Comparison of ENCODE assay signal across 28 cellular contexts in the genomic region with DNA sequence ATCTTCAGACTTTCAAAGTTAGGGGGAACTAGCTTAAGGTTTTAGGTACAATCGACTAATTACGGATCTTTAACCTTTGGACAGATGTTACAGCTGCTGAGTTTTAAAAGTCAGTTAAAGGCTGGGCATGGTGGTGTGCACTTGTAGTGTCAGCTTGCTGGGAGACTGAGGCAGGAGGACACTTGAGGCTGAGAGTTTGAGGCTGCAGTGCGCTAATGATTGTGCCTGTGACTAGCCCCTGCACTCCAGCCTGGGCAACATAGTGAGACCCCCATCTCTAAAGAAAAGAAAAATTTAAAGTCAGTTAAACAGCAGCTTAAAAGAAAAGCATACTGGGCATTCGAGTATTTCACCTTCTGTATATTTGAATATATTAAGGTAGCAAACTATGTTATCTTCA.
"Had no signal": no experiment of that assay in that cellular context is flagged by ENCODE, and none has a peak within 500 bp of the region (broad histone marks: within the 10 kb centered on the region; RNA-seq: fewer than 3 reads in every experiment).

No MANE protein-coding gene starts in this region.

- H3K27me3 Mint-ChIP-seq: natural killer cell treated with Interleukin-12 subunit alpha and Interleukin-12 subunit beta and Interleukin-15 and Interleukin-18, amount 100 ng/mL, for 72 hours; progenitor cell of endocrine pancreas; stimulated activated naive B cell treated with anti-CD40 and anti-IgM and Interleukin-4, amounts not matched to agents 10 μg/mL and 1 μg/mL and 100 μg/mL, for 72 hours; stimulated activated naive CD8-positive, alpha-beta T cell treated with anti-CD3 and anti-CD28 coated beads, Interleukin-15, Interleukin-2, amounts not matched to agents 100 ng/mL and 50 ng/mL, for 24 hours had no signal

- H3K4me3 ChIP-seq: ovary, psoas muscle, right lobe of liver, sigmoid colon, stomach, thoracic aorta, thyroid gland, tibial nerve, upper lobe of left lung, vagina had no signal

- H3K36me3 ChIP-seq: ovary, vagina had no signal

- H2AFZ ChIP-seq: parathyroid adenoma had no signal

- H3K9me3 ChIP-seq: ovary, psoas muscle, right lobe of liver, sigmoid colon, stomach, thoracic aorta, thyroid gland, tibial nerve, upper lobe of left lung, vagina had no signal

- H3K4me1 ChIP-seq: parathyroid adenoma, psoas muscle, right lobe of liver, stomach, tibial nerve, upper lobe of left lung, vagina had no signal

- H3K4me1 Mint-ChIP-seq: nephron progenitor cell; stimulated activated naive B cell treated with anti-CD40 and anti-IgM and Interleukin-4, amounts not matched to agents 10 μg/mL and 1 μg/mL and 100 μg/mL, for 72 hours had no signal

- H3K27me3 ChIP-seq: ovary, right lobe of liver, sigmoid colon, stomach, thyroid gland, tibial nerve, upper lobe of left lung, vagina had no signal

- DNase-seq: nephron progenitor cell; occipital lobe; ovary; posterior cingulate gyrus; psoas muscle; right cardiac atrium; right lobe of liver; sigmoid colon; small intestine; stimulated activated CD4-positive, alpha-beta T cell treated with anti-CD3 and anti-CD28 coated beads, Interleukin-15, amount 100 ng/mL, for 24 hours; stimulated activated CD4-positive, alpha-beta T cell treated with anti-CD3 and anti-CD28 coated beads, Interleukin-2, amount 100 ng/mL, for 24 hours; stimulated activated CD4-positive, alpha-beta T cell treated with anti-CD3 and anti-CD28 coated beads, Interleukin-2, amount 100 ng/mL, for 48 hours; stimulated activated CD4-positive, alpha-beta T cell treated with anti-CD3 and anti-CD28 coated beads, Interleukin-4, amount 100 ng/mL, for 24 hours; stimulated activated naive B cell treated with anti-CD40 and anti-IgM and Interleukin-4, amounts not matched to agents 10 μg/mL and 1 μg/mL and 100 μg/mL, for 72 hours; stimulated activated naive CD4-positive, alpha-beta T cell treated with Interleukin-2 at 50 U/mL for 16 hours; stomach; thyroid gland; trophoblast cell; upper lobe of left lung had no signal

- H3K9ac ChIP-seq: parathyroid adenoma had no signal

- ATAC-seq: natural killer cell treated with Interleukin-12 subunit alpha and Interleukin-12 subunit beta and Interleukin-15 and Interleukin-18, amount 100 ng/mL, for 72 hours; psoas muscle; right cardiac atrium; right lobe of liver; stimulated activated effector memory CD8-positive, alpha-beta T cell treated with anti-CD3 and anti-CD28 coated beads, Interleukin-12 subunit alpha, Interleukin-12 subunit beta, amount 100 ng/mL, for 72 hours; stimulated activated naive B cell treated with anti-CD40 and anti-IgM and Interleukin-4, amounts not matched to agents 10 μg/mL and 1 μg/mL and 100 μg/mL, for 72 hours had no signal

- H3K9me3 Mint-ChIP-seq: natural killer cell treated with Interleukin-12 subunit alpha and Interleukin-12 subunit beta and Interleukin-15 and Interleukin-18, amount 100 ng/mL, for 72 hours; nephron progenitor cell; neural crest cell; stimulated activated effector memory CD8-positive, alpha-beta T cell treated with anti-CD3 and anti-CD28 coated beads, Interleukin-12 subunit alpha, Interleukin-12 subunit beta, amount 100 ng/mL, for 72 hours; stimulated activated naive B cell treated with anti-CD40 and anti-IgM and Interleukin-4, amounts not matched to agents 10 μg/mL and 1 μg/mL and 100 μg/mL, for 72 hours; stimulated activated naive CD8-positive, alpha-beta T cell treated with anti-CD3 and anti-CD28 coated beads, Interleukin-15, Interleukin-2, amounts not matched to agents 100 ng/mL and 50 ng/mL, for 24 hours had no signal

- H3K27ac ChIP-seq: ovary, parathyroid adenoma, psoas muscle, right lobe of liver, stomach, thoracic aorta, thyroid gland, tibial nerve, upper lobe of left lung, vagina had no signal

- H3K4me3 Mint-ChIP-seq: natural killer cell treated with Interleukin-12 subunit alpha and Interleukin-12 subunit beta and Interleukin-15 and Interleukin-18, amount 100 ng/mL, for 72 hours; nephron progenitor cell; neural crest cell; stimulated activated effector memory CD8-positive, alpha-beta T cell treated with anti-CD3 and anti-CD28 coated beads, Interleukin-12 subunit alpha, Interleukin-12 subunit beta, amount 100 ng/mL, for 72 hours; stimulated activated naive B cell treated with anti-CD40 and anti-IgM and Interleukin-4, amounts not matched to agents 10 μg/mL and 1 μg/mL and 100 μg/mL, for 72 hours; stimulated activated naive CD8-positive, alpha-beta T cell treated with anti-CD3 and anti-CD28 coated beads, Interleukin-15, Interleukin-2, amounts not matched to agents 100 ng/mL and 50 ng/mL, for 24 hours had no signal

- H3K27ac Mint-ChIP-seq: natural killer cell treated with Interleukin-12 subunit alpha and Interleukin-12 subunit beta and Interleukin-15 and Interleukin-18, amount 100 ng/mL, for 72 hours; nephron progenitor cell; progenitor cell of endocrine pancreas; stimulated activated naive B cell treated with anti-CD40 and anti-IgM and Interleukin-4, amounts not matched to agents 10 μg/mL and 1 μg/mL and 100 μg/mL, for 72 hours; stimulated activated naive CD8-positive, alpha-beta T cell treated with anti-CD3 and anti-CD28 coated beads, Interleukin-15, Interleukin-2, amounts not matched to agents 100 ng/mL and 50 ng/mL, for 24 hours had no signal
